1 cellular context compared by ENCODE assay signal in the genomic region with DNA sequence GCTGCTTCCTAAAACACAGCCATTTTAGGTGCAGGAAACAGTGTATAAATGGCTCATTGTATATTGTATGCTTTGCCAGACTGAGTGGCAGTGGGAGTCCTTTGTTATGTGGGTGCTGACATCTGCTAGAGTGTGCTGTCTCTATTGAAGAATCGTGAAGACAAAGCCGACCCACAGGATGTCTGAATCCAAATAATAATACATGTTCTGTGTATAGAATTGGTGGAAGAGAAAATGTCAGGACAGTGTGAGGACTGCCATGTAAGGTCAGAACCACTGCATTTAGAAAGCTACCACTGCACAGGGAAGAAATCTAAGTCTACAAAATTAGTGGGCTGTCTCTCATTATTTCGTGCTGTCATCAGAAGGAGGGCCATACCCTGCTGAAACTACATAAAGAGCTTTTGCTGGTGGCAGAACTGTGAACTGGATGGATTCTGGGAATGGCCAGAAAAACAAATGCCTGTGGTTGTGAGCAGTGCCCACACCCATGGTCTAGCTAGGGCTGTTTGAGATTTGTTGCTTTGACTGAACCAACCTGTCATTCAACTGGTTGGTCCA.
TF ChIP-seq lines count a peak whose summit lies in the region.

No MANE protein-coding gene starts in this region.

TF ChIP-seq in WTC11, 78 proteins besides CTCF, POLR2A, EP300 and RAD21 (continued from another document):
- TF ChIP-seq, protein P1, sequence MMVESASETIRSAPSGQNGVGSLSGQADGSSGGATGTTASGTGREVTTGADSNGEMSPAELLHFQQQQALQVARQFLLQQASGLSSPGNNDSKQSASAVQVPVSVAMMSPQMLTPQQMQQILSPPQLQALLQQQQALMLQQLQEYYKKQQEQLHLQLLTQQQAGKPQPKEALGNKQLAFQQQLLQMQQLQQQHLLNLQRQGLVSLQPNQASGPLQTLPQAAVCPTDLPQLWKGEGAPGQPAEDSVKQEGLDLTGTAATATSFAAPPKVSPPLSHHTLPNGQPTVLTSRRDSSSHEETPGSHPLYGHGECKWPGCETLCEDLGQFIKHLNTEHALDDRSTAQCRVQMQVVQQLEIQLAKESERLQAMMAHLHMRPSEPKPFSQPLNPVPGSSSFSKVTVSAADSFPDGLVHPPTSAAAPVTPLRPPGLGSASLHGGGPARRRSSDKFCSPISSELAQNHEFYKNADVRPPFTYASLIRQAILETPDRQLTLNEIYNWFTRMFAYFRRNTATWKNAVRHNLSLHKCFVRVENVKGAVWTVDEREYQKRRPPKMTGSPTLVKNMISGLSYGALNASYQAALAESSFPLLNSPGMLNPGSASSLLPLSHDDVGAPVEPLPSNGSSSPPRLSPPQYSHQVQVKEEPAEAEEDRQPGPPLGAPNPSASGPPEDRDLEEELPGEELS (CRISPR knock-in tag; IDR thresholded peaks at IDR 0.05): no peak
- no peak for TF ChIP-seq MYBL2 (CRISPR knock-in tag; IDR thresholded peaks at IDR 0.05)
- TF ChIP-seq ZNF671 (CRISPR knock-in tag; IDR thresholded peaks at IDR 0.05): no peak
- no peak for TF ChIP-seq NFATC4 (CRISPR knock-in tag; IDR thresholded peaks at IDR 0.05)
- no peak for TF ChIP-seq MXD4 (CRISPR knock-in tag; IDR thresholded peaks at IDR 0.05; ENCODE audit: borderline replicate concordance)
- no peak for TF ChIP-seq IRF2 (CRISPR knock-in tag; IDR thresholded peaks at IDR 0.05; ENCODE audit: borderline replicate concordance, low read depth)
- no peak for TF ChIP-seq ZNF232 (CRISPR knock-in tag; IDR thresholded peaks at IDR 0.05)
- TF ChIP-seq, protein P2, sequence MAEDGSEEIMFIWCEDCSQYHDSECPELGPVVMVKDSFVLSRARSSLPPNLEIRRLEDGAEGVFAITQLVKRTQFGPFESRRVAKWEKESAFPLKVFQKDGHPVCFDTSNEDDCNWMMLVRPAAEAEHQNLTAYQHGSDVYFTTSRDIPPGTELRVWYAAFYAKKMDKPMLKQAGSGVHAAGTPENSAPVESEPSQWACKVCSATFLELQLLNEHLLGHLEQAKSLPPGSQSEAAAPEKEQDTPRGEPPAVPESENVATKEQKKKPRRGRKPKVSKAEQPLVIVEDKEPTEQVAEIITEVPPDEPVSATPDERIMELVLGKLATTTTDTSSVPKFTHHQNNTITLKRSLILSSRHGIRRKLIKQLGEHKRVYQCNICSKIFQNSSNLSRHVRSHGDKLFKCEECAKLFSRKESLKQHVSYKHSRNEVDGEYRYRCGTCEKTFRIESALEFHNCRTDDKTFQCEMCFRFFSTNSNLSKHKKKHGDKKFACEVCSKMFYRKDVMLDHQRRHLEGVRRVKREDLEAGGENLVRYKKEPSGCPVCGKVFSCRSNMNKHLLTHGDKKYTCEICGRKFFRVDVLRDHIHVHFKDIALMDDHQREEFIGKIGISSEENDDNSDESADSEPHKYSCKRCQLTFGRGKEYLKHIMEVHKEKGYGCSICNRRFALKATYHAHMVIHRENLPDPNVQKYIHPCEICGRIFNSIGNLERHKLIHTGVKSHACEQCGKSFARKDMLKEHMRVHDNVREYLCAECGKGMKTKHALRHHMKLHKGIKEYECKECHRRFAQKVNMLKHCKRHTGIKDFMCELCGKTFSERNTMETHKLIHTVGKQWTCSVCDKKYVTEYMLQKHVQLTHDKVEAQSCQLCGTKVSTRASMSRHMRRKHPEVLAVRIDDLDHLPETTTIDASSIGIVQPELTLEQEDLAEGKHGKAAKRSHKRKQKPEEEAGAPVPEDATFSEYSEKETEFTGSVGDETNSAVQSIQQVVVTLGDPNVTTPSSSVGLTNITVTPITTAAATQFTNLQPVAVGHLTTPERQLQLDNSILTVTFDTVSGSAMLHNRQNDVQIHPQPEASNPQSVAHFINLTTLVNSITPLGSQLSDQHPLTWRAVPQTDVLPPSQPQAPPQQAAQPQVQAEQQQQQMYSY (CRISPR knock-in tag; IDR thresholded peaks at IDR 0.05): no peak
- TF ChIP-seq NFYB (CRISPR knock-in tag; conservative IDR thresholded peaks at IDR 0.05; ENCODE audit: low read depth): no peak
